ENCODE assay signal across 22 cellular contexts in the genomic region with DNA sequence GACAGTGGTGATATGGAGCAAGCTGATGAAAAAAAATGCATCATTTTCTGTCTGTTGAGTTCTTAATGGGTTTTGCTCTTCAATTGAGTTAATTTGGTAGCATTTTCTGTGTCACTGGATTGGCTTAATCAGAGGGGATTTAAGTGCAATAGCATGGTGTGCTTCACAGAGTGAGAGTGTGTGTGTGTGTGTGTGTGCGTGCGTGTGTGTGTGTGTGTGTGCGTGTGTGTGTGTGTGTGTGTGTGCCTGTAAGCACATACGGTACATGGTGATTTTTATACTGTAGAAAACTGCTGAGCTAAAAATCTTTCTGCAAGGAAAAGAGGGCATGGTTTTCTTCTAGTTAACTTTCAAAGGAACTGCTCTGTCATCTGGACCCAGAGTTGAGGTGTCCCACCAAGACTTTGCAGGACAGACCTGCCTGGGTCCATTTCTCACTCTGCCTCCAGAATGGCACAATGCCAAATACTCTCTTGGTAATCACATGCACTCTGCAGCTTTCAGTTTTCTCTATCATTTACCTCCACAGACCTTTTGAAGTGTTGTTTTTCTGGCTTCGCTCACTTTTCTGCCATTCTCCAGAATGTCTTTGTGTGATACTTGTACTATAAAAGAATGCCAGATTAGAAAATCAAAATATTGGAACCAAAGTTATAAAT.
DNase-seq lines count a peak whose midpoint lies in the region; ATAC-seq and FAIRE-seq lines count a peak whose summit lies in the region.
"Had no signal": no experiment of that assay in that cellular context is flagged by ENCODE, and none has a peak within 500 bp of the region (broad histone marks: within the 10 kb centered on the region; RNA-seq: fewer than 3 reads in every experiment).

No MANE protein-coding gene starts in this region.

- ATAC-seq in HG03571 (IDR thresholded peaks at IDR 0.05; ENCODE audit: unreplicated experiment): no peak
- ATAC-seq: HCT116; heart right ventricle; naive thymus-derived CD4-positive, alpha-beta T cell; Panc1; T-cell had no signal

- DNase-seq in NCI-H2196 (lab: John Stamatoyannopoulos, UW; ENCODE audit: unreplicated experiment) (peak; percentile 20), NCI-H2196 treated with DMSO at 0.1 percent for 48 hours (lab: John Stamatoyannopoulos, UW; ENCODE audit: unreplicated experiment) (no peak), NCI-H2227 (lab: John Stamatoyannopoulos, UW; ENCODE audit: unreplicated experiment) (peak; percentile 64), urothelium cell line (ENCODE audit: low spot score) (no peak), AG08396 (ENCODE audit: low spot score) (no peak), GDM1 (lab: John Stamatoyannopoulos, UW) (no peak)
- DNase-seq: activated CD4-positive, alpha-beta memory T cell treated with anti-CD3 and anti-CD28 coated beads for 36 hours; Calu3; effector CD8-positive, alpha-beta T cell; erythroblast; heart right ventricle; naive thymus-derived CD4-positive, alpha-beta T cell; NCI-H226; occipital lobe; SJCRH30; stimulated activated CD4-positive, alpha-beta T cell treated with anti-CD3 and anti-CD28 coated beads, Interleukin-1b, Interleukin-23, amount 100 ng/mL, for 48 hours; T-cell had no signal

- H3K9me3 ChIP-seq in endocrine pancreas (ENCODE audit: control insufficient read depth, low read length): no peaks in the 10 kb centered on the region
- H3K9me3 ChIP-seq: BLaER1, SJCRH30 had no signal

- H3K9ac ChIP-seq in endocrine pancreas (ENCODE audit: control insufficient read depth, insufficient read depth, low read length): no peak overlapping the region
- H3K9ac ChIP-seq: BLaER1 had no signal

- no peaks in the 10 kb centered on the region for H3K27me3 ChIP-seq in endocrine pancreas (ENCODE audit: control insufficient read depth, insufficient read depth, low read length)
- H3K27me3 ChIP-seq: BLaER1, heart right ventricle had no signal

- H3K4me1 ChIP-seq in endocrine pancreas (ENCODE audit: control insufficient read depth, insufficient read depth, low read length): peaks cover 19% of the 10 kb centered on the region
- H3K4me1 ChIP-seq: BLaER1, heart right ventricle had no signal

- H3K36me3 ChIP-seq in endocrine pancreas (ENCODE audit: control insufficient read depth, insufficient read depth, low read length): no peaks in the 10 kb centered on the region
- H3K36me3 ChIP-seq: BLaER1, heart right ventricle, SJCRH30 had no signal

- peak overlapping the region; percentile 67 for H3K4me3 ChIP-seq in endocrine pancreas (ENCODE audit: control insufficient read depth, insufficient read depth, low read length)
- H3K4me3 ChIP-seq: BLaER1, heart right ventricle, SJCRH30 had no signal

- FAIRE-seq in urothelium cell line (lab: Jason Lieb, UNC): peak; percentile 95

Comparison
In these comparisons a context has a peak if more than half of its experiments do, and no peak if none do; other contexts are left out.
1. DNase-seq: peak in NCI-H2196 (single experiment) and NCI-H2227 (single experiment); none in NCI-H2196 treated with DMSO at 0.1 percent for 48 hours (single experiment), urothelium cell line (single experiment), AG08396 (single experiment) and GDM1 (single experiment).